In genomic region chr20:63577317-63577894, GRCh38 we compare ENCODE assay signal across 1 cellular context.
TF ChIP-seq lines count a peak whose summit lies in the region.

No MANE protein-coding gene starts in this region.

TF ChIP-seq in HepG2, 621 proteins besides CTCF, POLR2A, EP300 and RAD21 (continued from another document and continues in another):
- TF ChIP-seq REL (CRISPR knock-in tag; conservative IDR thresholded peaks at IDR 0.05) (no peak), SNRNP70 (IDR thresholded peaks at IDR 0.05; ENCODE audit: low read depth, low read length) (no peak), TIGD3 (CRISPR knock-in tag; IDR thresholded peaks at IDR 0.05; ENCODE audit: borderline replicate concordance) (no peak), SNAPC2 (CRISPR knock-in tag; IDR thresholded peaks at IDR 0.05) (no peak), MLXIP (CRISPR knock-in tag; IDR thresholded peaks at IDR 0.05; ENCODE audit: borderline replicate concordance) (peak; percentile 98), RBAK (CRISPR knock-in tag; IDR thresholded peaks at IDR 0.05) (no peak), HNRNPUL1 (IDR thresholded peaks at IDR 0.05; ENCODE audit: low read depth, low read length) (no peak), ISX (CRISPR knock-in tag; conservative IDR thresholded peaks at IDR 0.05) (0 out of 2 replicates have a peak, but pooled peaks have one; percentile 63), ZC3H4 (CRISPR knock-in tag; IDR thresholded peaks at IDR 0.05; ENCODE audit: borderline replicate concordance) (no peak), MXD4 (CRISPR knock-in tag; IDR thresholded peaks at IDR 0.05) (peak; percentile 61; the same call in 1 of the 2 replicates), HNF1A (IDR thresholded peaks at IDR 0.05; ENCODE audit: low read depth) (no peak), HNF1A (CRISPR knock-in tag; IDR thresholded peaks at IDR 0.05; ENCODE audit: borderline replicate concordance) (no peak), ZNF138 (CRISPR knock-in tag; IDR thresholded peaks at IDR 0.05; ENCODE audit: low read depth) (no peak), MAF1 (CRISPR knock-in tag; IDR thresholded peaks at IDR 0.05; ENCODE audit: borderline replicate concordance) (no peak), ZNF460 (CRISPR knock-in tag; IDR thresholded peaks at IDR 0.05; ENCODE audit: borderline replicate concordance) (no peak; the same call in 1 of the 2 replicates), YEATS2 (CRISPR knock-in tag; IDR thresholded peaks at IDR 0.05; ENCODE audit: borderline replicate concordance) (peak; percentile 40; the same call in 1 of the 2 replicates), ZNF574 (CRISPR knock-in tag; IDR thresholded peaks at IDR 0.05) (no peak; the same call in 1 of the 2 replicates), FOXK1 (CRISPR knock-in tag; IDR thresholded peaks at IDR 0.05; ENCODE audit: borderline replicate concordance, low read depth) (0 out of 2 replicates have a peak, but pooled peaks have one; percentile 19), ZSCAN9 (CRISPR knock-in tag; IDR thresholded peaks at IDR 0.05; ENCODE audit: borderline replicate concordance) (no peak), NR3C1 (CRISPR knock-in tag; IDR thresholded peaks at IDR 0.05) (no peak), ZNF546 (CRISPR knock-in tag; conservative IDR thresholded peaks at IDR 0.05) (no peak), NCOA2 (CRISPR knock-in tag; IDR thresholded peaks at IDR 0.05) (peak; percentile 29; the same call in 1 of the 2 replicates), EZH2 (conservative IDR thresholded peaks at IDR 0.05; ENCODE audit: low read depth, low read length) (no peak), HNF1B (CRISPR knock-in tag; IDR thresholded peaks at IDR 0.05) (0 out of 2 replicates have a peak, but pooled peaks have one; percentile 79), GABPB1 (CRISPR knock-in tag; IDR thresholded peaks at IDR 0.05) (peak; percentile 51), ZBTB3 (CRISPR knock-in tag; IDR thresholded peaks at IDR 0.05; ENCODE audit: borderline replicate concordance, low read depth) (no peak), SPEN (CRISPR knock-in tag; IDR thresholded peaks at IDR 0.05; ENCODE audit: low read depth) (no peak), ZNF646 (CRISPR knock-in tag; IDR thresholded peaks at IDR 0.05) (no peak), ZBTB2 (CRISPR knock-in tag; IDR thresholded peaks at IDR 0.05; ENCODE audit: low read depth) (no peak), POLR2G (IDR thresholded peaks at IDR 0.05; ENCODE audit: low read depth, low read length) (no peak), THYN1 (CRISPR knock-in tag; IDR thresholded peaks at IDR 0.05; ENCODE audit: borderline replicate concordance, low read depth) (no peak), ZNF652 (CRISPR knock-in tag; IDR thresholded peaks at IDR 0.05; ENCODE audit: borderline replicate concordance, low read depth) (no peak), SMARCC2 (IDR thresholded peaks at IDR 0.05) (no peak), EED (CRISPR knock-in tag; IDR thresholded peaks at IDR 0.05) (no peak), ZNF563 (CRISPR knock-in tag; IDR thresholded peaks at IDR 0.05) (no peak), PHB2 (IDR thresholded peaks at IDR 0.05; ENCODE audit: partially characterized antibody) (no peak), ATF3 (CRISPR knock-in tag; IDR thresholded peaks at IDR 0.05) (no peak), SMAD1 (CRISPR knock-in tag; IDR thresholded peaks at IDR 0.05; ENCODE audit: borderline replicate concordance, low read depth) (0 out of 2 replicates have a peak, but pooled peaks have one; percentile 8), ATRX (CRISPR knock-in tag; IDR thresholded peaks at IDR 0.05; ENCODE audit: borderline replicate concordance) (no peak), SRSF4 (IDR thresholded peaks at IDR 0.05; ENCODE audit: low read depth, low read length, poor library complexity, severe bottlenecking) (no peak), ZNF768 (CRISPR knock-in tag; IDR thresholded peaks at IDR 0.05) (no peak)
